In genomic region chr9:32550046-32550608, GRCh38 we compare ENCODE assay signal across 1 cellular context.
TF ChIP-seq lines count a peak whose summit lies in the region.

No MANE protein-coding gene starts in this region.

TF ChIP-seq in HepG2, 621 proteins besides CTCF, POLR2A, EP300 and RAD21 (continues in another document):
- TF ChIP-seq SP140L (CRISPR knock-in tag; IDR thresholded peaks at IDR 0.05; ENCODE audit: borderline replicate concordance) (no peak), ZNF646 (CRISPR knock-in tag; IDR thresholded peaks at IDR 0.05) (no peak), ZNF225 (CRISPR knock-in tag; IDR thresholded peaks at IDR 0.05) (no peak), ZSCAN9 (CRISPR knock-in tag; IDR thresholded peaks at IDR 0.05; ENCODE audit: borderline replicate concordance) (no peak), XBP1 (CRISPR knock-in tag; IDR thresholded peaks at IDR 0.05) (no peak), MAFG (CRISPR knock-in tag; IDR thresholded peaks at IDR 0.05) (no peak), ZNF280B (CRISPR knock-in tag; IDR thresholded peaks at IDR 0.05; ENCODE audit: borderline replicate concordance) (no peak), ZNF329 (CRISPR knock-in tag; IDR thresholded peaks at IDR 0.05; ENCODE audit: low read depth) (no peak), SOX13 (IDR thresholded peaks at IDR 0.05) (no peak), SOX13 (CRISPR knock-in tag; conservative IDR thresholded peaks at IDR 0.05 in 1 of 2, IDR thresholded peaks at IDR 0.05 in 1 of 2) (no peak), ZNF563 (CRISPR knock-in tag; IDR thresholded peaks at IDR 0.05) (peak; percentile 51; the same call in 1 of the 2 replicates), ZNF580 (CRISPR knock-in tag; IDR thresholded peaks at IDR 0.05; ENCODE audit: borderline replicate concordance, low read depth) (no peak; the same call in 1 of the 2 replicates), BCL3 (CRISPR knock-in tag; IDR thresholded peaks at IDR 0.05) (no peak), LCORL (IDR thresholded peaks at IDR 0.05) (no peak), LCORL (CRISPR knock-in tag; IDR thresholded peaks at IDR 0.05) (no peak), ZNF614 (CRISPR knock-in tag; IDR thresholded peaks at IDR 0.05; ENCODE audit: borderline replicate concordance) (no peak), KLF13 (CRISPR knock-in tag; IDR thresholded peaks at IDR 0.05) (no peak), FOXO1 (CRISPR knock-in tag; IDR thresholded peaks at IDR 0.05) (no peak), ZNF234 (CRISPR knock-in tag; conservative IDR thresholded peaks at IDR 0.05) (no peak), SNRNP70 (IDR thresholded peaks at IDR 0.05; ENCODE audit: low read depth, low read length) (no peak), IKZF4 (CRISPR knock-in tag; IDR thresholded peaks at IDR 0.05; ENCODE audit: borderline replicate concordance, low read depth, not compliant biosample characterization) (no peak), FOXK1 (CRISPR knock-in tag; IDR thresholded peaks at IDR 0.05; ENCODE audit: borderline replicate concordance, low read depth) (no peak), NCOA2 (CRISPR knock-in tag; IDR thresholded peaks at IDR 0.05) (no peak), AFF4 (CRISPR knock-in tag; IDR thresholded peaks at IDR 0.05) (0 out of 2 replicates have a peak, but pooled peaks have one; percentile 13), ZNF121 (CRISPR knock-in tag; IDR thresholded peaks at IDR 0.05) (no peak), ZNF770 (CRISPR knock-in tag; IDR thresholded peaks at IDR 0.05) (no peak), JUNB (CRISPR knock-in tag; IDR thresholded peaks at IDR 0.05; ENCODE audit: borderline replicate concordance) (no peak), GTF2F1 (IDR thresholded peaks at IDR 0.05; ENCODE audit: low read length) (no peak), SIX4 (CRISPR knock-in tag; IDR thresholded peaks at IDR 0.05) (no peak), CCAR2 (optimal IDR thresholded peaks at IDR 0.05; ENCODE audit: low read depth, low read length) (no peak), REPIN1 (CRISPR knock-in tag; IDR thresholded peaks at IDR 0.05; ENCODE audit: borderline replicate concordance, low read depth) (peak; percentile 6; the same call in 1 of the 2 replicates), ZNF629 (CRISPR knock-in tag; conservative IDR thresholded peaks at IDR 0.05) (peak; percentile 89), HOXA7 (CRISPR knock-in tag; IDR thresholded peaks at IDR 0.05) (no peak), ZNF501 (CRISPR knock-in tag; IDR thresholded peaks at IDR 0.05) (no peak), ZSCAN29 (CRISPR knock-in tag; conservative IDR thresholded peaks at IDR 0.05) (no peak), ZNF543 (CRISPR knock-in tag; IDR thresholded peaks at IDR 0.05) (no peak), ZSCAN12 (CRISPR knock-in tag; IDR thresholded peaks at IDR 0.05) (no peak), ZBTB2 (CRISPR knock-in tag; IDR thresholded peaks at IDR 0.05; ENCODE audit: low read depth) (no peak), CREM (IDR thresholded peaks at IDR 0.05) (no peak), CREM (CRISPR knock-in tag; IDR thresholded peaks at IDR 0.05) (no peak)
